ENCODE assay signal across 9 cellular contexts in the genomic region with DNA sequence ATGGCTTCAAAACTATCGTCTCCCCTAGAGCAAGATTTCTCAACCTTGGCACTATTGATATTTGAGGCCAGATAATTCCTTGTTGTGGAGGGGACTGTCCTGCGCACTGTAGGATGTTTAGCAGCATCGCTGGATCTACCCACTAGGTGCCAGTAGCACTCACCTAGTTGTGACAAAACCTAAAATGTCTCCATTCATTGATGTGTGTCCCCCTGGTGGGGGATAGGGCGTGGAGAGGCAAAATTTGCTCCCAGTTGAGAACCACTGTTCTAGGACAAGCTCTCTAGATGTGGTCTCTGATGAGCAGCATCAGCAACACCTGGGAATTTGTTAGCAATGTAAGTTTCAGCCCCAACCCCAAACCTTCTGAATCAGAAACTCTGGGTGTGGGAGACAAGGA.
DNase-seq lines count a peak whose midpoint lies in the region; ATAC-seq and TF ChIP-seq lines count a peak whose summit lies in the region.
"Had no signal": no experiment of that assay in that cellular context is flagged by ENCODE, and none has a peak within 500 bp of the region (broad histone marks: within the 10 kb centered on the region; RNA-seq: fewer than 3 reads in every experiment).

No MANE protein-coding gene starts in this region.

- no peak overlapping the region for H3K27ac ChIP-seq in OCI-LY3 (ENCODE audit: low read length)

- no peaks in the 10 kb centered on the region for H3K36me3 ChIP-seq in OCI-LY3 (replicated peaks; ENCODE audit: low read depth, low read length)

- H3K36me3 Mint-ChIP-seq in activated naive CD8-positive, alpha-beta T cell treated with anti-CD3 and anti-CD28 coated beads, Interleukin-2, amount 50 U/mL, for 24 hours (ENCODE audit: low read depth): peaks cover 13% of the 10 kb centered on the region

- peaks cover 10% of the 10 kb centered on the region for H3K9me3 Mint-ChIP-seq in activated naive CD8-positive, alpha-beta T cell treated with anti-CD3 and anti-CD28 coated beads, Interleukin-2, amount 50 U/mL, for 24 hours

- H3K79me2 ChIP-seq in OCI-LY3 (ENCODE audit: low read length): no peaks in the 10 kb centered on the region

- H3K4me2 ChIP-seq in OCI-LY3 (ENCODE audit: low read length): no peak overlapping the region

- H4K20me1 ChIP-seq in OCI-LY3 (ENCODE audit: insufficient read depth, low read length): no peaks in the 10 kb centered on the region

- no peaks in the 10 kb centered on the region for H3K9me3 ChIP-seq in OCI-LY3 (ENCODE audit: insufficient read depth, low read length)

- H3K27ac Mint-ChIP-seq in activated naive CD8-positive, alpha-beta T cell treated with anti-CD3 and anti-CD28 coated beads, Interleukin-2, amount 50 U/mL, for 24 hours: no peak overlapping the region

- no peaks in the 10 kb centered on the region; the same call in 1 of the 2 replicates for H3K27me3 ChIP-seq in OCI-LY3 (ENCODE audit: low read depth, low read length)

- H3K9ac ChIP-seq in OCI-LY3 (ENCODE audit: low read length): no peak overlapping the region

- H2AFZ ChIP-seq in OCI-LY3 (ENCODE audit: low read depth, low read length): no peak overlapping the region

- ATAC-seq in activated naive CD8-positive, alpha-beta T cell treated with anti-CD3 and anti-CD28 coated beads, Interleukin-2, amount 50 U/mL, for 24 hours: peak; percentile 86

- no peak overlapping the region for H3K4me3 ChIP-seq in OCI-LY3 (ENCODE audit: low read length)

- H3K4me1 Mint-ChIP-seq in activated naive CD8-positive, alpha-beta T cell treated with anti-CD3 and anti-CD28 coated beads, Interleukin-2, amount 50 U/mL, for 24 hours: peaks cover 16% of the 10 kb centered on the region

- H3K27me3 Mint-ChIP-seq in activated naive CD8-positive, alpha-beta T cell treated with anti-CD3 and anti-CD28 coated beads, Interleukin-2, amount 50 U/mL, for 24 hours: no peaks in the 10 kb centered on the region

- intact Hi-C loops in head of caudate nucleus (cut with DNase I): no loop called here

- DNase-seq in DMS 273 (lab: John Stamatoyannopoulos, UW; ENCODE audit: unreplicated experiment) (peak; percentile 83), DMS 273 treated with DMSO at 0.1 percent for 48 hours (lab: John Stamatoyannopoulos, UW) (no peak), NK-92 (lab: John Stamatoyannopoulos, UW; ENCODE audit: unreplicated experiment) (no peak), NOMO-1 treated with dmso at 0.1 percent for 144 hours (lab: John Stamatoyannopoulos, UW; ENCODE audit: unreplicated experiment) (no peak), head of caudate nucleus (no peak)
- DNase-seq in activated naive CD8-positive, alpha-beta T cell treated with anti-CD3 and anti-CD28 coated beads, Interleukin-2, amount 50 U/mL, for 24 hours: peak; percentile 31
- DNase-seq in stimulated activated CD4-positive, alpha-beta T cell treated with anti-CD3 and anti-CD28 coated beads, Interleukin-15, amount 100 ng/mL, for 48 hours (ENCODE audit: low read depth in 2 of 2): peak; percentile 13 to 14
- DNase-seq: stimulated activated naive CD4-positive, alpha-beta T cell treated with Interleukin-2 at 50 U/mL for 16 hours had no signal

- H3K4me3 Mint-ChIP-seq in activated naive CD8-positive, alpha-beta T cell treated with anti-CD3 and anti-CD28 coated beads, Interleukin-2, amount 50 U/mL, for 24 hours: no peak overlapping the region

- no peaks in the 10 kb centered on the region for H3K4me1 ChIP-seq in OCI-LY3 (ENCODE audit: low read length)

- TF ChIP-seq CTCF in OCI-LY3 (IDR thresholded peaks at IDR 0.05; ENCODE audit: low read depth, low read length): peak; percentile 49

Comparison
In these comparisons a context has a peak if more than half of its experiments do, and no peak if none do; other contexts are left out.
1. DNase-seq: peak in DMS 273 (single experiment), activated naive CD8-positive, alpha-beta T cell treated with anti-CD3 and anti-CD28 coated beads, Interleukin-2, amount 50 U/mL, for 24 hours (single experiment) and stimulated activated CD4-positive, alpha-beta T cell treated with anti-CD3 and anti-CD28 coated beads, Interleukin-15, amount 100 ng/mL, for 48 hours (2 of 2); none in DMS 273 treated with DMSO at 0.1 percent for 48 hours (single experiment), NK-92 (single experiment), NOMO-1 treated with dmso at 0.1 percent for 144 hours (single experiment) and head of caudate nucleus (0 of 42).